18 cellular contexts compared by ENCODE assay signal in genomic region chr15:88284441-88285106, GRCh38. TPM values are rescaled to one million over a fixed set of nuclear protein-coding genes. Genes with fewer than 3 reads are reported as not detected.
A peak's percentile ranks its signal among the peaks of the same experiment; 100 is the strongest.
DNase-seq lines count a peak whose midpoint lies in the region; ATAC-seq, FAIRE-seq and TF ChIP-seq lines count a peak whose summit lies in the region.
"Had no signal": no experiment of that assay in that cellular context is flagged by ENCODE, and none has a peak within 500 bp of the region (broad histone marks: within the 10 kb centered on the region; RNA-seq: fewer than 3 reads in every experiment).

No MANE protein-coding gene starts in this region.

- H3K4me1 Mint-ChIP-seq in activated T-helper 17 cell treated with anti-CD3 and anti-CD28 coated beads, Interleukin-2, amount 50 U/mL, for 72 hours, result no peaks in the 10 kb centered on the region
- no peaks in the 10 kb centered on the region for H3K4me1 Mint-ChIP-seq in chondrocyte (ENCODE audit: low read depth)
- H3K4me1 Mint-ChIP-seq: CD14-positive monocyte had no signal

- H4K20me1 ChIP-seq in H1 (replicated peaks in 1 of 2; ENCODE audit: control insufficient read depth in 1 of 2, insufficient read depth in 2 of 2, low read length in 2 of 2), result peaks cover 0 to 5% of the 10 kb centered on the region in 2 experiments

- 0 out of 2 replicates have a peak overlapping the region, but pooled peaks have one; percentile 33 for H2BK12ac ChIP-seq in H1 (ENCODE audit: low read depth, low read length)
- no peak overlapping the region for H2BK12ac ChIP-seq in neuronal stem cell (ENCODE audit: low read length)

- peaks cover 6% of the 10 kb centered on the region; the same call in 1 of the 2 replicates for H3K23me2 ChIP-seq in H1 (ENCODE audit: low read depth, low read length)

- WGBS in A549 (ENCODE audit: missing lambda C conversion rate), result 17% methylated on average over 12 of the region's 15 CpGs
- 75% methylated on average over 14 of the region's 15 CpGs; no CpG with 5 or more reads in 1 of the 2 experiments for WGBS in H1 (ENCODE audit: extremely low coverage in 1 of 2, insufficient coverage in 1 of 2, insufficient read length in 1 of 2, insufficient replicate concordance in 2 of 2, low coverage in 1 of 2, low lambda C conversion rate in 2 of 2, missing lambda C conversion rate in 1 of 2), 2 experiments
- WGBS in neuronal stem cell (ENCODE audit: extremely low coverage in 2 of 2, insufficient read length in 2 of 2, insufficient replicate concordance in 1 of 2), 2 donors, result no CpG with 5 or more reads among the region's 15 CpGs

- H3K18ac ChIP-seq in H1 (ENCODE audit: extremely low read depth, low read length), result no peak overlapping the region
- H3K18ac ChIP-seq in neuronal stem cell (ENCODE audit: low read length), result peak overlapping the region; percentile 60

- no peaks in the 10 kb centered on the region; a peak in 1 of 7 replicates for H3K27me3 ChIP-seq in H1 (replicated peaks in 1 of 4; ENCODE audit: control insufficient read depth in 3 of 4, extremely low read depth in 1 of 4, insufficient read depth in 3 of 4, low read length in 3 of 4)
- peaks cover 0 to 16% (median 0%) of the 10 kb centered on the region in 3 experiments for H3K27me3 ChIP-seq in neuronal stem cell (ENCODE audit: control insufficient read depth in 3 of 3, insufficient read depth in 3 of 3, low read depth in 1 of 3, low read length in 3 of 3)

- no peaks in the 10 kb centered on the region for H3K79me1 ChIP-seq in H1 (ENCODE audit: low read depth, low read length)
- H3K79me1 ChIP-seq in neuronal stem cell (ENCODE audit: low read depth, low read length), result no peaks in the 10 kb centered on the region

- TF ChIP-seq RAD21 in A549 (conservative IDR thresholded peaks at IDR 0.05 in 1 of 2, IDR thresholded peaks at IDR 0.05 in 1 of 2) (no peak), H1 (IDR thresholded peaks at IDR 0.05 in 1 of 2, conservative IDR thresholded peaks at IDR 0.05 in 1 of 2; ENCODE audit: low read depth in 2 of 2, low read length in 2 of 2) (no peak)

- H3K36me3 ChIP-seq in H1 (ENCODE audit: control insufficient read depth in 2 of 4, insufficient read depth in 4 of 4, low read length in 3 of 4), result no peaks in the 10 kb centered on the region
- H3K36me3 ChIP-seq in neuronal stem cell (replicated peaks in 1 of 2; ENCODE audit: control insufficient read depth in 2 of 2, insufficient read depth in 2 of 2, low read length in 2 of 2), result no peaks in the 10 kb centered on the region

- H3K14ac ChIP-seq in H1 (ENCODE audit: insufficient read length), result no peak overlapping the region
- H3K14ac ChIP-seq in neuronal stem cell (ENCODE audit: low read length), result no peak overlapping the region

- no peaks in the 10 kb centered on the region for H3K36me3 Mint-ChIP-seq in activated T-helper 17 cell treated with anti-CD3 and anti-CD28 coated beads, Interleukin-2, amount 50 U/mL, for 72 hours (ENCODE audit: low read depth)
- H3K36me3 Mint-ChIP-seq in chondrocyte (ENCODE audit: low read depth), result no peaks in the 10 kb centered on the region
- H3K36me3 Mint-ChIP-seq: CD14-positive monocyte had no signal

- H3K4ac ChIP-seq in H1 (replicated peaks; ENCODE audit: insufficient read length, low read depth, low read length) (no peak overlapping the region), neuronal stem cell (ENCODE audit: low read length) (no peak overlapping the region)

- no peak overlapping the region for H3K4me3 Mint-ChIP-seq in activated T-helper 17 cell treated with anti-CD3 and anti-CD28 coated beads, Interleukin-2, amount 50 U/mL, for 72 hours
- no peak overlapping the region for H3K4me3 Mint-ChIP-seq in chondrocyte (ENCODE audit: unreplicated experiment)

- H3K79me2 ChIP-seq in H1 (ENCODE audit: control insufficient read depth in 1 of 2, insufficient read depth in 2 of 2, low read length in 2 of 2), result no peaks in the 10 kb centered on the region

- TF ChIP-seq EP300 in A549 (IDR thresholded peaks at IDR 0.05) (no peak), H1 (IDR thresholded peaks at IDR 0.05; ENCODE audit: borderline replicate concordance in 1 of 2, low read depth in 2 of 2, low read length in 2 of 2) (no peak)

- TF ChIP-seq POLR2A in A549 (IDR thresholded peaks at IDR 0.05; ENCODE audit: low read length) (no peak), H1 (IDR thresholded peaks at IDR 0.05; ENCODE audit: control extremely low read depth in 1 of 2, low read depth in 2 of 2, low read length in 2 of 2) (no peak)

- H2AK5ac ChIP-seq in H1 (ENCODE audit: low read depth, low read length) (no peak overlapping the region), neuronal stem cell (ENCODE audit: low read depth, low read length) (no peak overlapping the region)

- H3K27ac Mint-ChIP-seq in activated T-helper 17 cell treated with anti-CD3 and anti-CD28 coated beads, Interleukin-2, amount 50 U/mL, for 72 hours, result no peak overlapping the region
- no peak overlapping the region for H3K27ac Mint-ChIP-seq in chondrocyte (ENCODE audit: unreplicated experiment)
- H3K27ac Mint-ChIP-seq: CD14-positive monocyte had no signal

- H3K4me1 ChIP-seq in A549 (peaks cover 29% of the 10 kb centered on the region), H1 (replicated peaks in 1 of 4; ENCODE audit: control insufficient read depth in 3 of 4, insufficient read depth in 4 of 4, low read length in 3 of 4) (peaks cover 0 to 12% (median 4%) of the 10 kb centered on the region in 4 experiments; a peak in 5 of 7 replicates), neuronal stem cell (ENCODE audit: control insufficient read depth in 2 of 2, insufficient read depth in 1 of 2, low read depth in 1 of 2, low read length in 2 of 2) (peaks cover 0 to 18% of the 10 kb centered on the region in 2 donors)

- H3K23ac ChIP-seq in H1 (ENCODE audit: insufficient read length), result no peak overlapping the region
- H3K23ac ChIP-seq in neuronal stem cell (ENCODE audit: low read depth, low read length, poor library complexity), result no peak overlapping the region

- peaks cover 7% of the 10 kb centered on the region; the same call in 2 of the 3 replicates for H3K9me3 ChIP-seq in A549
- no peaks in the 10 kb centered on the region for H3K9me3 ChIP-seq in H1 (ENCODE audit: insufficient read depth in 2 of 2, low read depth in 1 of 2, low read length in 1 of 2)
- no peaks in the 10 kb centered on the region for H3K9me3 ChIP-seq in neuronal stem cell (replicated peaks in 1 of 2; ENCODE audit: control insufficient read depth in 2 of 2, insufficient read depth in 1 of 2, low read depth in 1 of 2, low read length in 2 of 2)

- H3K4me2 ChIP-seq in A549, result peak overlapping the region; percentile 49; the same call in 2 of the 3 replicates
- no peak overlapping the region; a peak in 1 of 4 replicates for H3K4me2 ChIP-seq in H1 (ENCODE audit: insufficient read depth in 1 of 2, low read depth in 2 of 2, low read length in 2 of 2)
- H3K4me2 ChIP-seq in neuronal stem cell (ENCODE audit: insufficient read depth, low read length, poor library complexity, severe bottlenecking), result no peak overlapping the region

- no peak overlapping the region for H2BK15ac ChIP-seq in H1 (ENCODE audit: low read length)
- no peak overlapping the region for H2BK15ac ChIP-seq in neuronal stem cell (ENCODE audit: low read length)

- TF ChIP-seq CTCF in A549 (IDR thresholded peaks at IDR 0.05) (no peak), H1 (IDR thresholded peaks at IDR 0.05; ENCODE audit: control extremely low read depth in 1 of 3, insufficient read depth in 1 of 3, low read depth in 1 of 3, low read length in 3 of 3) (no peak), chondrocyte (IDR thresholded peaks at IDR 0.05) (no peak)

- H3K56ac ChIP-seq in H1 (replicated peaks; ENCODE audit: insufficient read length, low read depth, low read length), result no peak overlapping the region

- FAIRE-seq in A549 (lab: Jason Lieb, UNC) (no peak), H1 (lab: Jason Lieb, UNC) (no peak)
- FAIRE-seq: H54 had no signal

- no peak overlapping the region for H2BK120ac ChIP-seq in H1 (replicated peaks; ENCODE audit: low read depth, low read length)
- no peak overlapping the region for H2BK120ac ChIP-seq in neuronal stem cell (ENCODE audit: low read depth, low read length)

- H2BK20ac ChIP-seq in H1 (ENCODE audit: low read length), result no peak overlapping the region

- H3K27me3 Mint-ChIP-seq in activated T-helper 17 cell treated with anti-CD3 and anti-CD28 coated beads, Interleukin-2, amount 50 U/mL, for 72 hours, result peaks cover 45% of the 10 kb centered on the region
- H3K27me3 Mint-ChIP-seq in chondrocyte (ENCODE audit: low read depth), result peaks cover 30% of the 10 kb centered on the region

- H3K9me3 Mint-ChIP-seq in activated T-helper 17 cell treated with anti-CD3 and anti-CD28 coated beads, Interleukin-2, amount 50 U/mL, for 72 hours, result no peaks in the 10 kb centered on the region
- no peaks in the 10 kb centered on the region for H3K9me3 Mint-ChIP-seq in chondrocyte (ENCODE audit: low read depth)

- H4K5ac ChIP-seq in H1 (ENCODE audit: insufficient read length, low read depth, low read length), result no peak overlapping the region

- peak in 2 of 3 experiments; percentile 23 to 62 for DNase-seq in NCI-H1417 (lab: John Stamatoyannopoulos, UW)
- DNase-seq in NCI-H1417 treated with DMSO at 0.1 percent for 48 hours (lab: John Stamatoyannopoulos, UW), result no peak
- DNase-seq in A549 (ENCODE audit: low read depth in 1 of 2, low spot score in 1 of 2), result no peak
- DNase-seq in H1 (ENCODE audit: low read depth in 1 of 2, low spot score in 2 of 2), result no peak
- DNase-seq in neuronal stem cell (ENCODE audit: low spot score), result no peak
- DNase-seq in NCI-H1105 treated with DMSO at 0.1 percent for 48 hours (lab: John Stamatoyannopoulos, UW), result no peak
- no peak for DNase-seq in chondrocyte (ENCODE audit: low spot score)
- DNase-seq: DMS79, IMR-90, NCI-H146, NCI-H2081 treated with DMSO at 0.1 percent for 48 hours, NCI-H2227 treated with DMSO at 0.1 percent for 48 hours, NCI-H510A treated with DMSO at 0.1 percent for 48 hours, NCI-H82 had no signal

- H4K91ac ChIP-seq in H1 (replicated peaks; ENCODE audit: insufficient read length, low read length), result peak overlapping the region; percentile 71
- no peak overlapping the region for H4K91ac ChIP-seq in neuronal stem cell (ENCODE audit: low read depth, low read length, poor library complexity)

- H3K27ac ChIP-seq in A549 (peak overlapping the region in 1 of 2 experiments; percentile 64; a peak in 3 of 6 replicates), H1 (ENCODE audit: low read depth, low read length) (no peak overlapping the region), neuronal stem cell (replicated peaks; ENCODE audit: low read length) (no peak overlapping the region)
- H3K27ac ChIP-seq: 22Rv1 had no signal

- H3K4me3 ChIP-seq in A549 (no peak overlapping the region), H1 (ENCODE audit: extremely low read depth in 1 of 4, insufficient read depth in 2 of 4, low read depth in 3 of 4, low read length in 4 of 4) (no peak overlapping the region), neuronal stem cell (ENCODE audit: low read length in 2 of 2) (no peak overlapping the region)

- H3K9ac ChIP-seq in H1 (replicated peaks in 1 of 4; ENCODE audit: extremely low read depth in 1 of 4, low read depth in 3 of 4, low read length in 3 of 4), result no peak overlapping the region
- peak overlapping the region; percentile 24 for H3K9ac ChIP-seq in neuronal stem cell (ENCODE audit: low read depth, low read length, poor library complexity)

- ATAC-seq in A549, result peak in 1 of 2 experiments; percentile 36; a peak in 3 of 6 replicates
- ATAC-seq in activated T-helper 17 cell treated with anti-CD3 and anti-CD28 coated beads, Interleukin-2, amount 50 U/mL, for 72 hours (replicated peaks), result no peak

- H4K8ac ChIP-seq in H1 (ENCODE audit: extremely low read depth, insufficient read depth, low read length), result no peak overlapping the region
- no peak overlapping the region for H4K8ac ChIP-seq in neuronal stem cell (ENCODE audit: low read depth, low read length)

- H2BK5ac ChIP-seq in H1 (ENCODE audit: low read depth, low read length) (no peak overlapping the region), neuronal stem cell (ENCODE audit: low read length) (no peak overlapping the region)

- CTCF ChIA-PET in A549 (lab: Yijun Ruan, JAX), result interaction anchor here (0.8 to 5.3 kb wide), 5 partner anchors 7 to 40 kb away, joined by 3 to 37 read pairs (median 4); no protein-coding TSS in a partner anchor
- CTCF ChIA-PET in H1 (lab: Charles Lee; ENCODE audit: partially characterized antibody), result interaction anchor here (0.8 to 4.8 kb wide), 12 partner anchors 9 to 170 kb away, joined by 3 to 54 read pairs (median 6); no protein-coding TSS in a partner anchor

- H2AFZ ChIP-seq in H1 (ENCODE audit: low read length) (no peak overlapping the region), neuronal stem cell (ENCODE audit: low read length) (no peak overlapping the region)

- POLR2A ChIA-PET in A549 (lab: Yijun Ruan, JAX) (no interaction called here), H1 (lab: Charles Lee; ENCODE audit: partially characterized antibody) (no interaction called here)

RNA-seq across cellular contexts. Expression of gene NTRK3, which starts 28.0 kb away (rescaled TPM):
- polyA plus RNA-seq in A549 (2011; rRNA removed) (55.2 and 86.5 TPM in 2 replicates), A549 (2017; fragmentation: RNase III; extraction: RNeasy Plus Mini Kit Qiagen cat#74134 plus additional on column Dnase treatment) (50.3 to 60.8 TPM (median 55.0 TPM) in 3 replicates), H1 (2011; rRNA removed) (6.8 and 7.4 TPM in 2 replicates)
- polyA plus RNA-seq in A549 (2012; cell fraction: cytosol; rRNA removed), result 48.2 and 56.5 TPM in 2 replicates
- 111 and 135 TPM in 2 replicates for polyA plus RNA-seq in A549 (2012; cell fraction: nucleus; rRNA removed)
- polyA minus RNA-seq in A549 (2011; rRNA and poly(A)+ RNA removed), result 242 and 247 TPM in 2 replicates
- total RNA-seq in H1 (2021; fragmentation: NEBNext Ultra II Directional; extraction: Animal tissue kit (Norgen Biotek cat#: 25700)), result 4.5 and 4.6 TPM in 2 replicates
- polyA plus RNA-seq in H1 (2011; cell fraction: cytosol; rRNA removed), result 6.6 TPM
- 15.9 TPM for polyA plus RNA-seq in H1 (2011; cell fraction: nucleus; rRNA removed)
- 2.3 to 4.3 TPM (median 3.8 TPM) in 4 replicates for polyA plus RNA-seq in H1 (2012, experiment 1 of 2)
- 2.0 TPM for polyA plus RNA-seq in H1 (2012, experiment 2 of 2)
- polyA plus RNA-seq in H1 (2013, experiment 1 of 2), result 3.3 TPM
- 3.0 TPM for polyA plus RNA-seq in H1 (2013, experiment 2 of 2)
- 13.5 and 15.7 TPM in 2 replicates for polyA minus RNA-seq in H1 (2011; rRNA and poly(A)+ RNA removed)
- 13.7 TPM for polyA minus RNA-seq in H1 (2011; cell fraction: cytosol; rRNA and poly(A)+ RNA removed)
- 10.5 TPM for polyA minus RNA-seq in H1 (2011; cell fraction: nucleus; rRNA and poly(A)+ RNA removed)
- 7.7 TPM for polyA plus RNA-seq in neuronal stem cell (2013, experiment 1 of 2)
- 7.6 TPM for polyA plus RNA-seq in neuronal stem cell (2013, experiment 2 of 2)
- under 1 TPM in 1 of 2 donors, not detected in 1; 0.53 TPM for total RNA-seq in activated T-helper 17 cell treated with anti-CD3 and anti-CD28 coated beads, Interleukin-2, amount 50 U/mL, for 72 hours
- total RNA-seq in chondrocyte, result not detected in 3 replicates
- polyA plus RNA-seq: CD14-positive monocyte had no signal

Comparison
In these comparisons a context has a peak if more than half of its experiments do, and no peak if none do; other contexts are left out.
1. DNase-seq: peak in NCI-H1417 (2 of 3); none in NCI-H1417 treated with DMSO at 0.1 percent for 48 hours (single experiment), A549 (0 of 2), H1 (0 of 2), neuronal stem cell (single experiment), NCI-H1105 treated with DMSO at 0.1 percent for 48 hours (single experiment) and chondrocyte (single experiment).